15 cellular contexts compared by ENCODE assay signal in genomic region chr2:176246324-176246723, GRCh38.
"Had no signal": no experiment of that assay in that cellular context is flagged by ENCODE, and none has a peak within 500 bp of the region (broad histone marks: within the 10 kb centered on the region; RNA-seq: fewer than 3 reads in every experiment).

No MANE protein-coding gene starts in this region.

- H3K4me1 ChIP-seq: left lung, tibial nerve had no signal

- H3K27me3 ChIP-seq: ovary, tibial nerve had no signal

- ATAC-seq: left lung, WTC11 had no signal

- H3K4me3 ChIP-seq: left lung, ovary, tibial nerve had no signal

- H3K9me3 ChIP-seq: ovary had no signal

- H3K36me3 ChIP-seq: left lung, ovary, tibial nerve had no signal

- DNase-seq: activated CD4-positive, alpha-beta T cell treated with anti-CD3 and anti-CD28 coated beads for 48 hours; activated CD8-positive, alpha-beta memory T cell treated with anti-CD3 and anti-CD28 coated beads for 24 hours; activated naive CD4-positive, alpha-beta T cell treated with anti-CD3 and anti-CD28 coated beads, Interleukin-2, amount 10 ng/mL, durations not matched to agents 7 days and 5 days; dermis blood vessel endothelial cell; endodermal cell; erythroblast; islet precursor cell; left lung; mesendoderm; nephron progenitor cell; ovary; small intestine; T-helper 1 cell had no signal

- H3K27ac ChIP-seq: left lung, ovary, tibial nerve had no signal
